ENCODE assay signal across 1 cellular context in the genomic region with DNA sequence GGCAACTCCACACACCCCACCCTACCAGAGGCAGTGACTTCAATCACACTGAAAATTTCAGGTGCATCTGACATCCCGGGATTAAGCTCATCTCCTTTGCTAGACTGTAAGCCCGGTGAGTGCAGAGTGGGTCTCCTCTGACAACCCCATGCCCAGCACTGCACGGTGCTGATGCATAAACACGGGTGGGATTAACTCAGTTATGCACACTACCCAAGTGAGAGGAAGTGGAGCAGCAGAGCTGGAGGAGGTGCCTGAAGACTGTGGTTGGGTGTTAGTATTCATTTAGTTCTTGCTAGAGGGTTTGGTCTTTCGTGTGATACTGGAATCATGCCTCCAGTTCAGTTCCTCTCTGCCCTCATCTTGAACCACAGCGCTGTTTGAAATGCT.
TF ChIP-seq lines count a peak whose summit lies in the region.

No MANE protein-coding gene starts in this region.

TF ChIP-seq in SK-N-SH, 30 proteins besides CTCF, POLR2A, EP300 and RAD21 (continued from another document):
- TF ChIP-seq IRF3 (IDR thresholded peaks at IDR 0.05; ENCODE audit: low read depth, low read length) (no peak), JUND (IDR thresholded peaks at IDR 0.05) (no peak)
TF ChIP-seq in SK-N-SH: peak in this region for 0.
